Comparison of ENCODE assay signal across 8 cellular contexts in the genomic region with DNA sequence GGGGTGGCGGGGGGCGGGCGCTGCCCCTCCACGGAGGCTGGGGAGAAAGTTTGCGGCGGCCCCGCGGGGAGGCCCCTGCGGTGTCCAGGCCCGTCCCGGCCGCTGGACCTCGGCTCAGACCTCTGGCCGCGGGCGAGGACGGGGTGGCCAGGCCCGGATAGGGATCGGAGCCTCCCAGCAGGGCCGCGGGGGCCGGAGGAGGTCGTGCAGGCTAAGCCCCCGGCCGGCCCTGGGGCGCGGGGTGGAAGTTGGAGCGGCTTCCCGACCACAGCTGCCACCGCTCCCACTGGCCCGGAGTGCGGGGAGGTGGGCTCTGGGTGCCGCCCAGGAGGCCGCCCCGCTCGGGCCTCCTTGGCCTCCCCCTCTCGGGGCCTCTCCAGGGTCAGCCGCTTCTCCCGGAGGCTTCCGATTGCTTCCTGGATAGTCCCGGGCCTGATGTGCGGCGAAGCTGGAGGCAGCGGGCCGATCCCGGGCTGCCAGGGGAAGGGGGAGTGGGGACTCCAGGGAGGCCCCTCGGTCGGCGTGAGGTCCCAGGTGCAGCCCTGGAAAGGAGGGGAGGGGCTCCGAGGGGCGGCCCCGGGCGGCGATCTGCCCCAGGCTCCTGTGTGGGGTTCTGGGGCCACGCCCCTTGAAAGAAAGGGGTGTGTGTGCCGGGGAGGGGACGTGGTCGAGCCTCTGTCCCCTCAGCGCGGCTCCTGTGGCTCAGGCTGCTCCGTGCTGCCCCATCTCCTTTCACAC. TPM values are rescaled to one million over a fixed set of nuclear protein-coding genes. Genes with fewer than 3 reads are reported as not detected.
DNase-seq lines count a peak whose midpoint lies in the region; ATAC-seq and TF ChIP-seq lines count a peak whose summit lies in the region.

No MANE protein-coding gene starts in this region.

- ATAC-seq in HG03460 (IDR thresholded peaks at IDR 0.05; ENCODE audit: unreplicated experiment) = no peak

- peak overlapping the region; percentile 42; the same call in 1 of the 2 replicates for H3K4me3 ChIP-seq in GM08714 (ENCODE audit: low read length)
- peak overlapping the region; percentile 53 for H3K4me3 ChIP-seq in Jurkat, Clone E6-1 (ENCODE audit: low read length)
- peak overlapping the region; percentile 68 for H3K4me3 ChIP-seq in fibroblast of pulmonary artery (replicated peaks; ENCODE audit: low read depth, low read length)

- TF ChIP-seq CTCF in fibroblast of pulmonary artery (IDR thresholded peaks at IDR 0.05; ENCODE audit: low read length, missing control alignments) (no peak), osteocyte (IDR thresholded peaks at IDR 0.05) (no peak)

- peak overlapping the region; percentile 70 for H3K4me3 Mint-ChIP-seq in osteocyte (ENCODE audit: unreplicated experiment)

- no peak overlapping the region for H3K27ac Mint-ChIP-seq in osteocyte (ENCODE audit: unreplicated experiment)

- no peaks in the 10 kb centered on the region for H3K9me3 Mint-ChIP-seq in osteocyte (ENCODE audit: unreplicated experiment)

- DNase-seq in Jurkat, Clone E6-1 (ENCODE audit: low read depth, low spot score) = no peak
- peak; percentile 28 for DNase-seq in activated T-cell treated with anti-CD3 and anti-CD28 coated beads for 24 hours (ENCODE audit: low read depth)
- peak; percentile 42 for DNase-seq in fibroblast of pulmonary artery (ENCODE audit: low read depth)
- no peak for DNase-seq in osteocyte (ENCODE audit: extremely low spot score, unreplicated experiment)
- DNase-seq in SHP77 treated with DMSO at 0.1 percent for 48 hours (lab: John Stamatoyannopoulos, UW) = no peak
- no peak for DNase-seq in NCI-H187 (lab: John Stamatoyannopoulos, UW)

- no peaks in the 10 kb centered on the region for H3K36me3 Mint-ChIP-seq in osteocyte (ENCODE audit: unreplicated experiment)

- H3K4me1 Mint-ChIP-seq in osteocyte (ENCODE audit: unreplicated experiment) = peaks cover 27% of the 10 kb centered on the region

- H3K27me3 Mint-ChIP-seq in osteocyte (ENCODE audit: unreplicated experiment) = no peaks in the 10 kb centered on the region

RNA-seq across cellular contexts. Expression of a gene that starts 0.9 kb away (rescaled TPM):
- polyA plus RNA-seq in Jurkat, Clone E6-1 (2012; ENCODE audit: insufficient read depth, insufficient read length) = 15.3 TPM
- 60.5 and 65.5 TPM in 2 replicates for total RNA-seq in osteocyte

Comparison
In these comparisons a context has a peak if more than half of its experiments do, and no peak if none do; other contexts are left out.
1. DNase-seq: peak in activated T-cell treated with anti-CD3 and anti-CD28 coated beads for 24 hours (single experiment) and fibroblast of pulmonary artery (single experiment); none in Jurkat, Clone E6-1 (single experiment), osteocyte (single experiment), SHP77 treated with DMSO at 0.1 percent for 48 hours (single experiment) and NCI-H187 (0 of 2).
2. Peak in every context shown above with its lines, with median percentiles within 50 percentile points of each other: H3K4me3 ChIP-seq.